In the genomic region with DNA sequence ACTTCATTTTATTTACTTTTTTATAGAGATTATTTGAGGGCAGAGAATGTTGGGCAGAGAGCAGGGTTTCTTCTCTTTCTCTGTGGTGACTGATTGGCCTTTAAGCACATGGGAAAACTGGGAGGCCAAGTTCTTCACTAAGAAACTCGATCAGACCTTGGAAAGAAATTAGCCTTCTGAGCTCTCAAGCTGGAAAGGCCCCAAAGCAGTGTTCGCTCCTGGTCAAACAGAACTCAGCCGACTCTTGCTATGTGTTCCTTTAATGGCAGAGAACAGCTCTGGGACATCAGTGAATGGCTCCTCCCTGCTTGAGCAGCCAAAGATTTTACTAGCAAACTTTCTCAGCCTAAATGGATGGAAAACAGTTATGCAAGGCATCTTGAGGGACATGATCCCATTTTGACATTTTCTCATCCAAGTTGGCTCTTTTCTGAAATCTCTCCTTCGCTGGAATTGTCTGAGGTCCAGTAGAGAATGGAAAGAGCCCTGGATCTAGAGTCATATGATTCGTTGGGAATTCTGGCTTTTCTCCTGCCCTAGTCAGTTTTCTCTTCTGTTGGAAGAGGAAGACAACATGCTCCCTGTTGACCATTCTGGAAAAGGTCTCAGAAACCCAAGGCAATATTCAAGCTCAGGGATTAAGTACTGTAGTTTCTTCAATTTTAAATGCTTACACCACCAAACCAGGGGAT, we compare ENCODE assay signal across 1 cellular context.
TF ChIP-seq lines count a peak whose summit lies in the region.

No MANE protein-coding gene starts in this region.

TF ChIP-seq in SK-N-SH, 30 proteins besides CTCF, POLR2A, EP300 and RAD21 (continued from another document):
- TF ChIP-seq, protein P1, sequence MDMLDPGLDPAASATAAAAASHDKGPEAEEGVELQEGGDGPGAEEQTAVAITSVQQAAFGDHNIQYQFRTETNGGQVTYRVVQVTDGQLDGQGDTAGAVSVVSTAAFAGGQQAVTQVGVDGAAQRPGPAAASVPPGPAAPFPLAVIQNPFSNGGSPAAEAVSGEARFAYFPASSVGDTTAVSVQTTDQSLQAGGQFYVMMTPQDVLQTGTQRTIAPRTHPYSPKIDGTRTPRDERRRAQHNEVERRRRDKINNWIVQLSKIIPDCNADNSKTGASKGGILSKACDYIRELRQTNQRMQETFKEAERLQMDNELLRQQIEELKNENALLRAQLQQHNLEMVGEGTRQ (IDR thresholded peaks at IDR 0.05; ENCODE audit: borderline replicate concordance, low read depth, low read length): no peak
- no peak for TF ChIP-seq GATA2 (CRISPR knock-in tag; IDR thresholded peaks at IDR 0.05)
- no peak for TF ChIP-seq FOXJ3 (CRISPR knock-in tag; IDR thresholded peaks at IDR 0.05)
- no peak for TF ChIP-seq SIN3A (IDR thresholded peaks at IDR 0.05; ENCODE audit: borderline replicate concordance, low read depth, low read length)
- TF ChIP-seq NRF1 (IDR thresholded peaks at IDR 0.05; ENCODE audit: low read depth, low read length): no peak
- no peak for TF ChIP-seq TCF12 (IDR thresholded peaks at IDR 0.05)
